Comparison of ENCODE assay signal across 10 cellular contexts in the genomic region with DNA sequence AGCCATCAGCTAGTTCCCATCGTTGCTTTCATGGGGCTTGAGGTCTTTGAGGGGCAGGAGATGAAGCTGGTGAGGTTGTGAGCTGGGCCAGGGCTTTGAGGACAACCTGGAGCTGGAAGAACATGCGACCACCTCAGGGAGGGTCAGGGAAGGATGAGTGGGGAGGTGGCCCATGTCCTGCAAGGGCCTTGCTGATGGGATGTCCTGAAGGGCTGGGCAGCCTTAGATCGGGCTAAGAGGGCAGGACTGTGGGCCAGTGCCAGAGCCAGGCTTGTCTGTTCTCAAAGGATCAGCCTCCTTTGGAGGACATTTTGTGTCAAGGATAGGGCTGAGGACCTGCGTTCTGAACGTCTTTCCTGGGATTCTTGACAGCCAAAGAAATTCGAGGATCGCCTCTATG. TPM values are rescaled to one million over a fixed set of nuclear protein-coding genes. Genes with fewer than 3 reads are reported as not detected.
DNase-seq lines count a peak whose midpoint lies in the region; ATAC-seq and TF ChIP-seq lines count a peak whose summit lies in the region.
"Had no signal": no experiment of that assay in that cellular context is flagged by ENCODE, and none has a peak within 500 bp of the region (broad histone marks: within the 10 kb centered on the region; RNA-seq: fewer than 3 reads in every experiment).

No MANE protein-coding gene starts in this region.

- no peaks in the 10 kb centered on the region for H3K9me3 Mint-ChIP-seq in H9
- no peaks in the 10 kb centered on the region for H3K9me3 Mint-ChIP-seq in activated T-helper 17 cell treated with anti-CD3 and anti-CD28 coated beads, Interleukin-2, amount 50 U/mL, for 72 hours

- no peak overlapping the region for H3K23ac ChIP-seq in H9 (ENCODE audit: insufficient read length, low read depth, low read length)

- no peak overlapping the region for H3K56ac ChIP-seq in H9 (ENCODE audit: insufficient read length, low read depth, low read length)

- H3K9me3 ChIP-seq in H9 (ENCODE audit: control insufficient read depth, low read depth, low read length) (no peaks in the 10 kb centered on the region), gastrocnemius medialis (no peaks in the 10 kb centered on the region)

- H3K27ac ChIP-seq in H9 (ENCODE audit: insufficient read length, low read depth, low read length) = no peak overlapping the region
- H3K27ac ChIP-seq in gastrocnemius medialis = peak overlapping the region; percentile 87 to 94 (median 92)

- H3K9ac ChIP-seq in H9 (ENCODE audit: extremely low read depth, insufficient read length, low read length) = no peak overlapping the region

- H3K18ac ChIP-seq in H9 (ENCODE audit: insufficient read length, low read depth, low read length) = no peak overlapping the region

- DNase-seq in H9 = no peak
- no peak for DNase-seq in left ventricle myocardium superior
- no peak for DNase-seq in gastrocnemius medialis
- no peak for DNase-seq in NCI-H524 treated with DMSO at 0.1 percent for 48 hours (lab: John Stamatoyannopoulos, UW)
- DNase-seq in NCI-H345 (lab: John Stamatoyannopoulos, UW) = no peak
- DNase-seq: activated gamma-delta T cell treated with Interleukin-2 at 50 U/mL for 16 hours, NCI-H446 treated with DMSO at 0.1 percent for 48 hours had no signal

- no peak overlapping the region for H4K8ac ChIP-seq in H9 (replicated peaks; ENCODE audit: insufficient read length, low read depth, low read length)

- peaks cover 28 to 69% (median 54%) of the 10 kb centered on the region in 3 experiments for H3K36me3 Mint-ChIP-seq in H9 (ENCODE audit: insufficient read depth in 1 of 3, low read depth in 3 of 3)
- H3K36me3 Mint-ChIP-seq in activated T-helper 17 cell treated with anti-CD3 and anti-CD28 coated beads, Interleukin-2, amount 50 U/mL, for 72 hours (ENCODE audit: low read depth) = peaks cover 13% of the 10 kb centered on the region

- peak overlapping the region in 2 of 3 experiments; percentile 34 to 82; a peak in 5 of 7 replicates for H3K27ac Mint-ChIP-seq in H9
- H3K27ac Mint-ChIP-seq in activated T-helper 17 cell treated with anti-CD3 and anti-CD28 coated beads, Interleukin-2, amount 50 U/mL, for 72 hours = peak overlapping the region; percentile 73

- no peak overlapping the region for H2AFZ ChIP-seq in H9 (ENCODE audit: low read length)

- TF ChIP-seq CTCF in H9 (conservative IDR thresholded peaks at IDR 0.05) (no peak), gastrocnemius medialis (IDR thresholded peaks at IDR 0.05 in 4 of 5, conservative IDR thresholded peaks at IDR 0.05 in 1 of 5) (no peak)

- intact Hi-C loops in left ventricle myocardium superior (cut with micrococcal nuclease) (no loop called here), gastrocnemius medialis (cut with DNase I; ENCODE audit: low total_unique reads) (no loop called here)

- no peak overlapping the region for H3K14ac ChIP-seq in H9 (ENCODE audit: insufficient read depth, low read length)

- H3K23me2 ChIP-seq in H9 (ENCODE audit: insufficient read length, low read depth, low read length, poor library complexity, severe bottlenecking) = no peaks in the 10 kb centered on the region

- no peak overlapping the region for H2BK12ac ChIP-seq in H9 (ENCODE audit: insufficient read length, low read depth, low read length)

- H2BK15ac ChIP-seq in H9 (ENCODE audit: low read depth, low read length) = no peak overlapping the region

- H3K27me3 ChIP-seq in H9 (ENCODE audit: insufficient read depth, low read length) = no peaks in the 10 kb centered on the region
- no peaks in the 10 kb centered on the region for H3K27me3 ChIP-seq in gastrocnemius medialis

- peak overlapping the region in 1 of 2 experiments; percentile 20; a peak in 1 of 5 replicates for H3K4me3 Mint-ChIP-seq in H9
- peak overlapping the region; percentile 82 for H3K4me3 Mint-ChIP-seq in activated T-helper 17 cell treated with anti-CD3 and anti-CD28 coated beads, Interleukin-2, amount 50 U/mL, for 72 hours

- H3K4me2 ChIP-seq in H9 (ENCODE audit: insufficient read depth, insufficient read length, low read length) = no peak overlapping the region

- no peak overlapping the region for H2BK120ac ChIP-seq in H9 (ENCODE audit: low read depth, low read length, poor library complexity, severe bottlenecking)

- in situ Hi-C loops in gastrocnemius medialis (cut with MboI; ENCODE audit: low sequenced_read_pairs in 4 of 4) = no loop called here

- no peak overlapping the region for H4K91ac ChIP-seq in H9 (ENCODE audit: insufficient read length, low read depth, low read length)

- peaks cover 3% of the 10 kb centered on the region; the same call in 1 of the 2 replicates for H3K27me3 Mint-ChIP-seq in H9 (ENCODE audit: low read depth)
- H3K27me3 Mint-ChIP-seq in activated T-helper 17 cell treated with anti-CD3 and anti-CD28 coated beads, Interleukin-2, amount 50 U/mL, for 72 hours = no peaks in the 10 kb centered on the region

- peak overlapping the region in 2 of 4 donors; percentile 64 to 72 for H3K4me3 ChIP-seq in gastrocnemius medialis

- H3T11ph ChIP-seq in H9 (ENCODE audit: low read length) = no peak overlapping the region

- H3K4me1 ChIP-seq in H9 (ENCODE audit: insufficient read depth, low read length) (no peaks in the 10 kb centered on the region), gastrocnemius medialis (peaks cover 20 to 21% of the 10 kb centered on the region in 2 donors)

- peaks cover 3 to 13% of the 10 kb centered on the region in 2 experiments; a peak in 3 of 4 replicates for H3K4me1 Mint-ChIP-seq in H9
- H3K4me1 Mint-ChIP-seq in activated T-helper 17 cell treated with anti-CD3 and anti-CD28 coated beads, Interleukin-2, amount 50 U/mL, for 72 hours = peaks cover 13% of the 10 kb centered on the region

- WGBS in H9 (ENCODE audit: extremely low coverage, insufficient read length, low lambda C conversion rate) = no CpG with 5 or more reads among the region's 7 CpGs

- H4K5ac ChIP-seq in H9 (ENCODE audit: insufficient read length, low read depth, low read length) = no peak overlapping the region

- peaks cover 0 to 38% of the 10 kb centered on the region in 2 donors for H3K36me3 ChIP-seq in gastrocnemius medialis

- no peaks in the 10 kb centered on the region for H4K20me1 ChIP-seq in H9 (ENCODE audit: control insufficient read depth, insufficient read depth, insufficient read length)

- no peak overlapping the region for H2BK20ac ChIP-seq in H9 (ENCODE audit: low read depth, low read length, poor library complexity, severe bottlenecking)

- no peak overlapping the region for H2AK5ac ChIP-seq in H9 (ENCODE audit: insufficient read length, low read length)

- no peak overlapping the region for H2BK5ac ChIP-seq in H9 (ENCODE audit: insufficient read length, low read length)

- no peak overlapping the region for H3K4ac ChIP-seq in H9 (ENCODE audit: low read depth, low read length)

- H3K79me2 ChIP-seq in H9 (ENCODE audit: insufficient read depth, low read length) = no peaks in the 10 kb centered on the region

- H3K79me1 ChIP-seq in H9 (ENCODE audit: insufficient read depth, low read depth, low read length, poor library complexity, severe bottlenecking) = no peaks in the 10 kb centered on the region

- TF ChIP-seq POLR2A in gastrocnemius medialis (IDR thresholded peaks at IDR 0.05) = no peak

- ATAC-seq in activated T-helper 17 cell treated with anti-CD3 and anti-CD28 coated beads, Interleukin-2, amount 50 U/mL, for 72 hours (replicated peaks) = no peak
- ATAC-seq in left ventricle myocardium superior (peak; percentile 14), gastrocnemius medialis (peak in 1 of 2 donors; percentile 8), HG03095 (IDR thresholded peaks at IDR 0.05; ENCODE audit: unreplicated experiment) (no peak), GM21723 (IDR thresholded peaks at IDR 0.05; ENCODE audit: unreplicated experiment) (no peak)

RNA-seq across cellular contexts. Expression of a gene that starts 10.5 kb away (rescaled TPM):
- total RNA-seq in H9 (2021) = 97.1 and 103 TPM in 2 replicates
- 10 to 100 TPM; 30.6 to 35.4 TPM for total RNA-seq in activated T-helper 17 cell treated with anti-CD3 and anti-CD28 coated beads, Interleukin-2, amount 50 U/mL, for 72 hours
- total RNA-seq in left ventricle myocardium superior = 33.4 TPM
- total RNA-seq in gastrocnemius medialis = 10 to 100 TPM; 24.3 to 35.2 (median 26.9) TPM

RNA-seq across cellular contexts. Expression of a gene that starts 24.3 kb away (rescaled TPM):
- 1.1 and 1.2 TPM in 2 replicates for total RNA-seq in H9 (2021)
- 1 to 10 TPM; 1.7 to 2.1 TPM for total RNA-seq in activated T-helper 17 cell treated with anti-CD3 and anti-CD28 coated beads, Interleukin-2, amount 50 U/mL, for 72 hours
- 0.35 TPM for total RNA-seq in left ventricle myocardium superior
- 1 to 10 TPM in 2 of 4 donors, under 1 TPM in 2; 0.19 to 1.9 (median 0.92) TPM for total RNA-seq in gastrocnemius medialis

RNA-seq across cellular contexts. Expression of a gene that starts 31.9 kb away (rescaled TPM):
- 14.4 and 15.2 TPM in 2 replicates for total RNA-seq in H9 (2021)
- 1 to 10 TPM; 3.8 to 5.9 TPM for total RNA-seq in activated T-helper 17 cell treated with anti-CD3 and anti-CD28 coated beads, Interleukin-2, amount 50 U/mL, for 72 hours
- total RNA-seq in left ventricle myocardium superior = 1.4 TPM
- not detected for total RNA-seq in gastrocnemius medialis

RNA-seq across cellular contexts. Expression of a gene that starts 33.9 kb away (rescaled TPM):
- total RNA-seq in H9 (2021) (92.0 and 94.6 TPM in 2 replicates), left ventricle myocardium superior (15.7 TPM), gastrocnemius medialis (10 to 100 TPM; 27.8 to 36.0 (median 31.2) TPM)
- total RNA-seq in activated T-helper 17 cell treated with anti-CD3 and anti-CD28 coated beads, Interleukin-2, amount 50 U/mL, for 72 hours = 10 to 100 TPM; 34.9 to 72.9 TPM
